13 cellular contexts compared by ENCODE assay signal in genomic region chr9:7405924-7406604, GRCh38.
A peak's percentile ranks its signal among the peaks of the same experiment; 100 is the strongest.
DNase-seq lines count a peak whose midpoint lies in the region; ATAC-seq and TF ChIP-seq lines count a peak whose summit lies in the region.
"Had no signal": no experiment of that assay in that cellular context is flagged by ENCODE, and none has a peak within 500 bp of the region (broad histone marks: within the 10 kb centered on the region; RNA-seq: fewer than 3 reads in every experiment).

No MANE protein-coding gene starts in this region.

- no peak overlapping the region for H3K4me3 Mint-ChIP-seq in activated naive CD4-positive, alpha-beta T cell treated with anti-CD3 and anti-CD28 coated beads for 36 hours

- no peaks in the 10 kb centered on the region for H3K27me3 ChIP-seq in brain microvascular endothelial cell (replicated peaks)
- H3K27me3 ChIP-seq: ascending aorta, hepatocyte, tibial nerve had no signal

- no peaks in the 10 kb centered on the region for H3K36me3 ChIP-seq in brain microvascular endothelial cell (replicated peaks)
- H3K36me3 ChIP-seq: ascending aorta, prostate gland, tibial nerve had no signal

- H3K4me3 ChIP-seq in brain microvascular endothelial cell (ENCODE audit: low read depth, low read length), result no peak overlapping the region
- H3K4me3 ChIP-seq: ascending aorta, hepatocyte, prostate gland, tibial nerve had no signal

- peak; percentile 57 for ATAC-seq in GM19035 (IDR thresholded peaks at IDR 0.05; ENCODE audit: unreplicated experiment)
- peak; percentile 65 for ATAC-seq in GM21723 (IDR thresholded peaks at IDR 0.05; ENCODE audit: unreplicated experiment)
- ATAC-seq in HG03159 (IDR thresholded peaks at IDR 0.05; ENCODE audit: unreplicated experiment), result peak; percentile 93
- no peak for ATAC-seq in GM18873 (IDR thresholded peaks at IDR 0.05; ENCODE audit: low FRiP score, unreplicated experiment)

- CTCF ChIA-PET in activated naive CD4-positive, alpha-beta T cell treated with anti-CD3 and anti-CD28 coated beads for 36 hours (lab: Charles Lee), result no interaction called here

- peak; percentile 35 for DNase-seq in pons (ENCODE audit: low spot score)
- DNase-seq in brain microvascular endothelial cell, result no peak
- no peak for DNase-seq in activated naive CD4-positive, alpha-beta T cell treated with anti-CD3 and anti-CD28 coated beads for 36 hours
- DNase-seq: mesenchymal stem cell, NCI-H1048 had no signal

- H3K4me1 Mint-ChIP-seq in activated naive CD4-positive, alpha-beta T cell treated with anti-CD3 and anti-CD28 coated beads for 36 hours (ENCODE audit: low read depth), result peaks cover 6% of the 10 kb centered on the region

- intact Hi-C loops in activated naive CD4-positive, alpha-beta T cell treated with anti-CD3 and anti-CD28 coated beads for 36 hours (cut with micrococcal nuclease), result no loop called here

- no peak overlapping the region for H3K27ac ChIP-seq in brain microvascular endothelial cell
- H3K27ac ChIP-seq: ascending aorta, hepatocyte, prostate gland, tibial nerve had no signal

- H3K36me3 Mint-ChIP-seq in activated naive CD4-positive, alpha-beta T cell treated with anti-CD3 and anti-CD28 coated beads for 36 hours (ENCODE audit: low read depth), result no peaks in the 10 kb centered on the region

- peaks cover 31% of the 10 kb centered on the region for H3K27me3 Mint-ChIP-seq in activated naive CD4-positive, alpha-beta T cell treated with anti-CD3 and anti-CD28 coated beads for 36 hours (ENCODE audit: low read depth)

- TF ChIP-seq CTCF in brain microvascular endothelial cell (IDR thresholded peaks at IDR 0.05; ENCODE audit: low read depth, low read length, missing control alignments), result no peak

- no peaks in the 10 kb centered on the region for H3K9me3 Mint-ChIP-seq in activated naive CD4-positive, alpha-beta T cell treated with anti-CD3 and anti-CD28 coated beads for 36 hours

- no peak overlapping the region for H3K27ac Mint-ChIP-seq in activated naive CD4-positive, alpha-beta T cell treated with anti-CD3 and anti-CD28 coated beads for 36 hours

- in situ Hi-C loops in brain microvascular endothelial cell (cut with HindIII; ENCODE audit: low pct_ligation_motif_present, low sequenced_read_pairs), result no loop called here
